ENCODE assay signal across 12 cellular contexts in genomic region chr12:44286336-44286735, GRCh38.
DNase-seq lines count a peak whose midpoint lies in the region; ATAC-seq lines count a peak whose summit lies in the region.
"Had no signal": no experiment of that assay in that cellular context is flagged by ENCODE, and none has a peak within 500 bp of the region (broad histone marks: within the 10 kb centered on the region; RNA-seq: fewer than 3 reads in every experiment).

No MANE protein-coding gene starts in this region.

- DNase-seq in SW480 (ENCODE audit: low spot score) (peak; percentile 14), myocyte (ENCODE audit: low read depth) (peak; percentile 13), HuH-7 (ENCODE audit: low spot score) (no peak), T-helper 9 cell (no peak)
- no peak for DNase-seq in naive thymus-derived CD4-positive, alpha-beta T cell
- DNase-seq in activated CD4-positive, CD25-positive, alpha-beta regulatory T cell (lab: John Stamatoyannopoulos, UW) = no peak
- DNase-seq: activated CD4-positive, alpha-beta T cell treated with anti-CD3 and anti-CD28 coated beads, Interleukin-2, amount 50 U/mL, for 4 hours; GF-D8; stimulated activated CD4-positive, alpha-beta T cell treated with anti-CD3 and anti-CD28 coated beads, Interleukin-4, amount 100 ng/mL, for 1 hour; transverse colon had no signal

- H3K36me3 ChIP-seq in naive thymus-derived CD4-positive, alpha-beta T cell (ENCODE audit: control insufficient read depth in 2 of 3, insufficient read depth in 3 of 3, low read length in 3 of 3) = no peaks in the 10 kb centered on the region
- H3K36me3 ChIP-seq: transverse colon had no signal

- peaks cover 0 to 14% (median 5%) of the 10 kb centered on the region in 11 donors for H3K9me3 Mint-ChIP-seq in naive thymus-derived CD4-positive, alpha-beta T cell

- H3K4me3 ChIP-seq in naive thymus-derived CD4-positive, alpha-beta T cell (ENCODE audit: low read length) = no peak overlapping the region
- H3K4me3 ChIP-seq: transverse colon had no signal

- H3K36me3 Mint-ChIP-seq in naive thymus-derived CD4-positive, alpha-beta T cell = peaks cover 0 to 12% (median 7%) of the 10 kb centered on the region in 5 donors

- H3K27me3 ChIP-seq in naive thymus-derived CD4-positive, alpha-beta T cell (ENCODE audit: control insufficient read depth in 2 of 2, insufficient read depth in 2 of 2, low read length in 2 of 2) = no peaks in the 10 kb centered on the region
- H3K27me3 ChIP-seq: transverse colon had no signal

- ATAC-seq in GM18861 (IDR thresholded peaks at IDR 0.05; ENCODE audit: unreplicated experiment) (peak; percentile 75), HG03060 (IDR thresholded peaks at IDR 0.05; ENCODE audit: low read depth, unreplicated experiment) (peak; percentile 60)
- no peak for ATAC-seq in naive thymus-derived CD4-positive, alpha-beta T cell

- H3K4me1 Mint-ChIP-seq in naive thymus-derived CD4-positive, alpha-beta T cell = peaks cover 6 to 19% (median 13%) of the 10 kb centered on the region in 7 donors

- peaks cover 3 to 6% of the 10 kb centered on the region in 2 donors for H3K4me1 ChIP-seq in naive thymus-derived CD4-positive, alpha-beta T cell (ENCODE audit: control insufficient read depth in 2 of 2, insufficient read depth in 2 of 2, low read length in 2 of 2)

- CTCF ChIA-PET in naive thymus-derived CD4-positive, alpha-beta T cell (lab: Charles Lee) = no interaction called here

- no peak overlapping the region for H3K4me3 Mint-ChIP-seq in naive thymus-derived CD4-positive, alpha-beta T cell

- no peaks in the 10 kb centered on the region for H3K27me3 Mint-ChIP-seq in naive thymus-derived CD4-positive, alpha-beta T cell

- intact Hi-C loops in naive thymus-derived CD4-positive, alpha-beta T cell (cut with micrococcal nuclease) = no loop called here

- H3K27ac Mint-ChIP-seq in naive thymus-derived CD4-positive, alpha-beta T cell = no peak overlapping the region

- H3K27ac ChIP-seq in naive thymus-derived CD4-positive, alpha-beta T cell (ENCODE audit: low read depth, low read length) = no peak overlapping the region
- H3K27ac ChIP-seq: transverse colon had no signal

- POLR2A ChIA-PET in naive thymus-derived CD4-positive, alpha-beta T cell (lab: Charles Lee) = no interaction called here

- H3K9me3 ChIP-seq in naive thymus-derived CD4-positive, alpha-beta T cell (ENCODE audit: control insufficient read depth in 2 of 3, low read length in 3 of 3) = no peaks in the 10 kb centered on the region

Comparison
In these comparisons a context has a peak if more than half of its experiments do, and no peak if none do; other contexts are left out.
1. DNase-seq: peak in SW480 (single experiment) and myocyte (single experiment); none in HuH-7 (single experiment), T-helper 9 cell (single experiment), naive thymus-derived CD4-positive, alpha-beta T cell (0 of 9) and activated CD4-positive, CD25-positive, alpha-beta regulatory T cell (0 of 4).